24 cellular contexts compared by ENCODE assay signal in the genomic region with DNA sequence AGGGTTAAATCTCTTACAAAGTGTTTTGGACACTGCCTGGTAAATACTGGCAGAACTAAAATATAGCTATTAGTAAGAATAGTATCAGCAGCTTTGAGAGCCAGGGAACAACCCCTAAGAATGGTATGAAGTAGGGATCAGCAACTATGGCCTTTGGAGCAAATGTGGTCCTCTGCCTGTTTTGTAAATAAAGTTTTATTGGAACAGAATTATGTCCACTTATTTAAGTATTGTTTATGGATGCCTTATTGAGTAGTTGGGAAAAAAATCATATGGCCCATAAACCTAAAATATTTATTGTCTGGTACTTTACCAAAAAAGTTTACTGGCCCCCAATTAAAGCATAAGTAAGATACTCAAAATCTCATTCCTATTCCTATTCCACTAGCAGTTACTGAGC.
DNase-seq lines count a peak whose midpoint lies in the region; ATAC-seq, FAIRE-seq and TF ChIP-seq lines count a peak whose summit lies in the region.
"Had no signal": no experiment of that assay in that cellular context is flagged by ENCODE, and none has a peak within 500 bp of the region (broad histone marks: within the 10 kb centered on the region; RNA-seq: fewer than 3 reads in every experiment).

No MANE protein-coding gene starts in this region.

- POLR2A ChIA-PET in HepG2 (lab: Yijun Ruan, JAX) (no interaction called here), OCI-LY7 (lab: Charles Lee) (interaction anchor here (1.2 to 12.3 kb wide), 6 partner anchors 10 to 186 kb away, joined by 3 to 358 read pairs (median 5); no protein-coding TSS in a partner anchor), K562 (lab: Yijun Ruan, JAX) (no interaction called here)

- H3K27ac ChIP-seq in HepG2 (ENCODE audit: extremely low read length, insufficient read depth, low read length) (no peak overlapping the region), right lobe of liver (no peak overlapping the region), OCI-LY7 (ENCODE audit: low read depth, low read length, poor library complexity, severe bottlenecking) (no peak overlapping the region), K562 (ENCODE audit: extremely low read depth, low read depth, low read length) (no peak overlapping the region)
- H3K27ac ChIP-seq: 22Rv1, A549, BLaER1, C4-2B had no signal

- TF ChIP-seq POLR2A in HepG2 (IDR thresholded peaks at IDR 0.05; ENCODE audit: insufficient read depth in 1 of 2, low read depth in 2 of 2, low read length in 2 of 2) (no peak), right lobe of liver (IDR thresholded peaks at IDR 0.05) (no peak), K562 (conservative IDR thresholded peaks at IDR 0.05) (no peak)

- H4K20me1 ChIP-seq in HepG2 (ENCODE audit: insufficient read depth, low read length) (no peaks in the 10 kb centered on the region), OCI-LY7 (ENCODE audit: insufficient read depth, low read length) (no peaks in the 10 kb centered on the region), K562 (replicated peaks; ENCODE audit: control insufficient read depth, insufficient read depth, low read length) (no peaks in the 10 kb centered on the region)

- peaks cover 2% of the 10 kb centered on the region for H3K9me3 Mint-ChIP-seq in stimulated activated memory B cell treated with anti-CD40 and anti-IgM and Interleukin-4, amounts not matched to agents 10 μg/mL and 1 μg/mL and 100 μg/mL, for 72 hours
- H3K9me3 Mint-ChIP-seq: CD4-positive, alpha-beta T cell; CD8-positive, alpha-beta T cell had no signal

- no peaks in the 10 kb centered on the region for H3K9me2 ChIP-seq in OCI-LY7 (ENCODE audit: insufficient read depth, low read length)

- H3K27me3 ChIP-seq in HepG2 (ENCODE audit: control insufficient read depth in 1 of 2, insufficient read depth in 2 of 2, low read length in 2 of 2) (no peaks in the 10 kb centered on the region; a peak in 1 of 5 replicates), right lobe of liver (no peaks in the 10 kb centered on the region), K562 (ENCODE audit: control insufficient read depth in 2 of 2, insufficient read depth in 2 of 2, low read length in 2 of 2) (no peaks in the 10 kb centered on the region)
- H3K27me3 ChIP-seq: BE2C, BLaER1 had no signal

- H3K4me3 ChIP-seq in HepG2 (replicated peaks in 1 of 3; ENCODE audit: insufficient read depth in 1 of 3, low read depth in 2 of 3, low read length in 3 of 3) (no peak overlapping the region), right lobe of liver (no peak overlapping the region), OCI-LY7 (ENCODE audit: low read depth, low read length, poor library complexity, severe bottlenecking) (no peak overlapping the region), K562 (no peak overlapping the region)
- H3K4me3 ChIP-seq: A549, BLaER1 had no signal

- no peak for DNase-seq in HepG2 (ENCODE audit: low spot score)
- no peak for DNase-seq in right lobe of liver
- DNase-seq in OCI-LY7 (ENCODE audit: low spot score), result no peak
- no peak for DNase-seq in K562 (ENCODE audit: extremely low read depth in 1 of 4, low spot score in 3 of 4)
- DNase-seq in C1 segment of cervical spinal cord (lab: John Stamatoyannopoulos, UW), result no peak
- no peak for DNase-seq in cerebellar cortex (ENCODE audit: low spot score)
- DNase-seq: AML-193; BE2C; Caco-2; Calu3; CD4-positive, alpha-beta T cell; CD8-positive, alpha-beta T cell; DMS79 treated with DMSO at 0.1 percent for 48 hours; GF-D8 had no signal

- no peak for FAIRE-seq in HepG2 (lab: Jason Lieb, UNC)
- FAIRE-seq in K562 (lab: Jason Lieb, UNC), result no peak
- FAIRE-seq: A549, D721Med, G401.6, GM12892, GM18507 had no signal

- no peaks in the 10 kb centered on the region for H3K36me3 ChIP-seq in HepG2 (replicated peaks in 1 of 2; ENCODE audit: control insufficient read depth in 1 of 2, insufficient read depth in 2 of 2, low read length in 2 of 2)
- no peaks in the 10 kb centered on the region for H3K36me3 ChIP-seq in right lobe of liver
- no peaks in the 10 kb centered on the region for H3K36me3 ChIP-seq in OCI-LY7 (ENCODE audit: insufficient read depth, low read length)
- no peaks in the 10 kb centered on the region for H3K36me3 ChIP-seq in K562 (ENCODE audit: control insufficient read depth, insufficient read depth, low read length)
- H3K36me3 ChIP-seq: BE2C, BLaER1 had no signal

- TF ChIP-seq CTCF in HepG2 (CRISPR knock-in tag; IDR thresholded peaks at IDR 0.05) (no peak), right lobe of liver (IDR thresholded peaks at IDR 0.05) (no peak), OCI-LY7 (conservative IDR thresholded peaks at IDR 0.05; ENCODE audit: low read length) (no peak), K562 (IDR thresholded peaks at IDR 0.05 in 2 of 3, conservative IDR thresholded peaks at IDR 0.05 in 1 of 3; ENCODE audit: insufficient read depth in 2 of 3, low read depth in 1 of 3, low read length in 3 of 3) (no peak)

- H3K79me2 ChIP-seq in HepG2 (ENCODE audit: insufficient read depth, low read length) (no peaks in the 10 kb centered on the region), OCI-LY7 (ENCODE audit: insufficient read depth, low read depth, low read length) (no peaks in the 10 kb centered on the region), K562 (ENCODE audit: control insufficient read depth, insufficient read depth, low read length) (no peaks in the 10 kb centered on the region)

- CTCF ChIA-PET in HepG2 (lab: Yijun Ruan, JAX; ENCODE audit: low intra/inter-chr PET ratio, low total read pairs), result no interaction called here
- CTCF ChIA-PET in OCI-LY7 (lab: Charles Lee; ENCODE audit: unreplicated experiment), result no interaction called here
- CTCF ChIA-PET in K562 (lab: Yijun Ruan, JAX; ENCODE audit: low intra/inter-chr PET ratio), result no interaction called here

- intact Hi-C loops in HepG2 (cut with micrococcal nuclease; ENCODE audit: unreplicated experiment), result no loop called here
- intact Hi-C loops in right lobe of liver (cut with DNase I), result no loop called here
- intact Hi-C loops in OCI-LY7 (cut with micrococcal nuclease; ENCODE audit: unreplicated experiment), result no loop called here
- intact Hi-C loops in K562 (cut with micrococcal nuclease), result no loop called here

- in situ Hi-C loops in HepG2 (cut with HindIII; ENCODE audit: extremely low pct_ligation_motif_present, low pct_unique_long_range_greater_than_20kb) (no loop called here), K562 (cut with MboI) (no loop called here)

- H3K4me3 Mint-ChIP-seq in stimulated activated memory B cell treated with anti-CD40 and anti-IgM and Interleukin-4, amounts not matched to agents 10 μg/mL and 1 μg/mL and 100 μg/mL, for 72 hours, result no peak overlapping the region
- H3K4me3 Mint-ChIP-seq: CD4-positive, alpha-beta T cell; CD8-positive, alpha-beta T cell had no signal

- TF ChIP-seq EP300 in HepG2 (IDR thresholded peaks at IDR 0.05; ENCODE audit: low read depth in 2 of 2, low read length in 2 of 2), result no peak
- TF ChIP-seq EP300 in HepG2 (CRISPR knock-in tag; IDR thresholded peaks at IDR 0.05; ENCODE audit: borderline replicate concordance), result no peak
- TF ChIP-seq EP300 in K562 (IDR thresholded peaks at IDR 0.05; ENCODE audit: low read length), result no peak

- H2AFZ ChIP-seq in HepG2 (ENCODE audit: low read length), result no peak overlapping the region
- peak overlapping the region; percentile 38; the same call in 1 of the 2 replicates for H2AFZ ChIP-seq in OCI-LY7 (ENCODE audit: low read length)
- H2AFZ ChIP-seq in K562 (ENCODE audit: low read depth, low read length), result no peak overlapping the region

- H3K36me3 Mint-ChIP-seq in stimulated activated memory B cell treated with anti-CD40 and anti-IgM and Interleukin-4, amounts not matched to agents 10 μg/mL and 1 μg/mL and 100 μg/mL, for 72 hours, result peaks cover 4% of the 10 kb centered on the region
- H3K36me3 Mint-ChIP-seq: CD8-positive, alpha-beta T cell had no signal

- H3K4me1 ChIP-seq in HepG2 (ENCODE audit: insufficient read depth, low read length) (no peaks in the 10 kb centered on the region), right lobe of liver (no peaks in the 10 kb centered on the region), OCI-LY7 (ENCODE audit: insufficient read depth, low read length, poor library complexity, severe bottlenecking) (peaks cover 84% of the 10 kb centered on the region), K562 (replicated peaks in 1 of 2; ENCODE audit: control insufficient read depth in 2 of 2, insufficient read depth in 2 of 2, low read length in 2 of 2) (no peaks in the 10 kb centered on the region)
- H3K4me1 ChIP-seq: A549, BE2C, Caco-2 had no signal

- peaks cover 82% of the 10 kb centered on the region for H3K4me1 Mint-ChIP-seq in stimulated activated memory B cell treated with anti-CD40 and anti-IgM and Interleukin-4, amounts not matched to agents 10 μg/mL and 1 μg/mL and 100 μg/mL, for 72 hours

- H3K9ac ChIP-seq in HepG2 (ENCODE audit: insufficient read depth, low read depth, low read length), result no peak overlapping the region
- no peak overlapping the region for H3K9ac ChIP-seq in K562 (ENCODE audit: insufficient read depth in 1 of 2, low read depth in 2 of 2, low read length in 2 of 2)
- H3K9ac ChIP-seq: BLaER1 had no signal

- no peak for ATAC-seq in HepG2
- ATAC-seq in right lobe of liver, result no peak
- no peak for ATAC-seq in K562
- ATAC-seq in stimulated activated memory B cell treated with anti-CD40 and anti-IgM and Interleukin-4, amounts not matched to agents 10 μg/mL and 1 μg/mL and 100 μg/mL, for 72 hours, result no peak
- ATAC-seq in GM21529 (IDR thresholded peaks at IDR 0.05; ENCODE audit: unreplicated experiment), result no peak
- ATAC-seq: A549; CD8-positive, alpha-beta T cell had no signal

- H3K27me3 Mint-ChIP-seq in stimulated activated memory B cell treated with anti-CD40 and anti-IgM and Interleukin-4, amounts not matched to agents 10 μg/mL and 1 μg/mL and 100 μg/mL, for 72 hours, result no peaks in the 10 kb centered on the region
- H3K27me3 Mint-ChIP-seq: CD4-positive, alpha-beta T cell had no signal

- no peak overlapping the region for H3K4me2 ChIP-seq in HepG2 (ENCODE audit: low read depth, low read length)
- no peak overlapping the region for H3K4me2 ChIP-seq in OCI-LY7 (ENCODE audit: low read length)
- no peak overlapping the region for H3K4me2 ChIP-seq in K562 (ENCODE audit: insufficient read depth, low read length)
- H3K4me2 ChIP-seq: A549 had no signal

- BruUV-seq in HepG2 (replicated peaks; lab: Mats Ljungman, UMichigan), result no TSS peak
- no TSS peak for BruUV-seq in OCI-LY7 (replicated peaks; lab: Mats Ljungman, UMichigan)
- no TSS peak for BruUV-seq in K562 (replicated peaks; lab: Mats Ljungman, UMichigan)

- H3K9me1 ChIP-seq in K562 (ENCODE audit: control insufficient read depth, insufficient read depth, low read length), result no peaks in the 10 kb centered on the region

- H3K27ac Mint-ChIP-seq in stimulated activated memory B cell treated with anti-CD40 and anti-IgM and Interleukin-4, amounts not matched to agents 10 μg/mL and 1 μg/mL and 100 μg/mL, for 72 hours, result peak overlapping the region; percentile 92
- H3K27ac Mint-ChIP-seq: CD8-positive, alpha-beta T cell had no signal

- no peaks in the 10 kb centered on the region for H3K9me3 ChIP-seq in HepG2 (ENCODE audit: low read length)
- no peaks in the 10 kb centered on the region for H3K9me3 ChIP-seq in right lobe of liver
- no peaks in the 10 kb centered on the region for H3K9me3 ChIP-seq in OCI-LY7 (ENCODE audit: low read length)
- no peaks in the 10 kb centered on the region for H3K9me3 ChIP-seq in K562 (replicated peaks; ENCODE audit: control insufficient read depth, insufficient read depth, low read depth, low read length)
- H3K9me3 ChIP-seq: A549, BE2C, BLaER1, Caco-2 had no signal

- TF ChIP-seq RAD21 in HepG2 (CRISPR knock-in tag; IDR thresholded peaks at IDR 0.05) (no peak), K562 (CRISPR knock-in tag; conservative IDR thresholded peaks at IDR 0.05 in 1 of 2, IDR thresholded peaks at IDR 0.05 in 1 of 2) (no peak)
